Comparison of ENCODE assay signal across 8 cellular contexts in the genomic region with DNA sequence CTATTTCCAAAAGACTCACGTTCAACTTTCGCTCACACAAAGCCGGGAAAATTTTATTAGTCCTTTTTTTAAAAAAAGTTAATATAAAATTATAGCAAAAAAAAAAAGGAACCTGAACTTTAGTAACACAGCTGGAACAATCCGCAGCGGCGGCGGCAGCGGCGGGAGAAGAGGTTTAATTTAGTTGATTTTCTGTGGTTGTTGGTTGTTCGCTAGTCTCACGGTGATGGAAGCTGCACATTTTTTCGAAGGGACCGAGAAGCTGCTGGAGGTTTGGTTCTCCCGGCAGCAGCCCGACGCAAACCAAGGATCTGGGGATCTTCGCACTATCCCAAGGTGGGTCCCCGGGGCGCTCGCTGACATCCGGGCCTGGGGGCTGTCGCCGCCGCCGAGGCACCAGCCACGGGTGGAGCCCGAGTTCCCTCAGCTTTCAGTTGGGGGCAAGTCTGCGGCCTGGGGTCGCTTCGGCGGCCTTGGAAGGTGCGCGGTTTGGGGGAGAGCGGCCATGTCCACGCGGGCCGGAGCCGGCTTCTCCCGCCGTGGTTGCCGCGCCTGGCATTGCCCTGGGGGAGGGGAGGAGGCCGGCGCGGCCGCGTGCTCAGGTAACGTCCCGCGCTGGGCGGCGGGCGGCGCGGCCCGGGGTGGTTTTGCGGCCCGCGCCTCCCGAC. TPM values are rescaled to one million over a fixed set of nuclear protein-coding genes. Genes with fewer than 3 reads are reported as not detected.
DNase-seq lines count a peak whose midpoint lies in the region; ATAC-seq and TF ChIP-seq lines count a peak whose summit lies in the region.

No MANE protein-coding gene starts in this region.

- H2BK5ac ChIP-seq in mesendoderm (ENCODE audit: low read length): no peak overlapping the region

- WGBS in mesendoderm (ENCODE audit: extremely low coverage, insufficient coverage, low lambda C conversion rate): no CpG with 5 or more reads among the region's 60 CpGs

- H3K4me3 ChIP-seq in AG04449 (ENCODE audit: low read depth, low read length) (peak overlapping the region; percentile 85), mesendoderm (ENCODE audit: low read length) (peak overlapping the region; percentile 56)

- H3K27ac ChIP-seq in mesendoderm (ENCODE audit: low read depth, low read length): peak overlapping the region; percentile 13

- H4K5ac ChIP-seq in mesendoderm (ENCODE audit: low read length): no peak overlapping the region

- DNase-seq in AG04449 (ENCODE audit: low read depth, low spot score): no peak
- DNase-seq in activated CD4-positive, CD25-positive, alpha-beta regulatory T cell treated with anti-CD3 and anti-CD28 coated beads, Interleukin-2, amount 50 U/mL, for 72 hours: peak; percentile 68
- DNase-seq in dermis blood vessel endothelial cell: peak; percentile 53
- no peak for DNase-seq in mesendoderm
- peak; percentile 53 for DNase-seq in stimulated activated naive CD4-positive, alpha-beta T cell treated with Interleukin-2 at 50 U/mL for 16 hours (lab: John Stamatoyannopoulos, UW)

- no peak overlapping the region for H2AK5ac ChIP-seq in mesendoderm (ENCODE audit: low read length)

- peak overlapping the region; percentile 95 for H3K9ac ChIP-seq in mesendoderm (ENCODE audit: low read length)

- no peak for TF ChIP-seq CTCF in AG04449 (IDR thresholded peaks at IDR 0.05; ENCODE audit: insufficient read depth, low read length, missing control alignments)

- H3K4me2 ChIP-seq in mesendoderm (ENCODE audit: low read length): peak overlapping the region; percentile 16

- peaks cover 58% of the 10 kb centered on the region for H3K79me2 ChIP-seq in mesendoderm (ENCODE audit: control insufficient read depth, insufficient read depth, low read length)

- H3K23ac ChIP-seq in mesendoderm (ENCODE audit: low read length): peak overlapping the region; percentile 71

- POLR2A ChIA-PET in AG04449 (lab: Yijun Ruan, JAX): interaction anchor here (0.6 to 4.0 kb wide), 35 partner anchors 9 to 1485 kb away, joined by 3 to 48 read pairs (median 5); partner anchors contain the start of genes CDK19, GTF3C6 and RPF2

- H3K4me1 ChIP-seq in mesendoderm (ENCODE audit: control insufficient read depth, low read depth, low read length): peaks cover 2% of the 10 kb centered on the region

- no peak overlapping the region for H2BK120ac ChIP-seq in mesendoderm (ENCODE audit: low read depth, low read length)

- no peak overlapping the region for H2BK15ac ChIP-seq in mesendoderm (replicated peaks; ENCODE audit: low read depth)

- peak overlapping the region; percentile 94 for H3K56ac ChIP-seq in mesendoderm (ENCODE audit: low read length)

- H4K8ac ChIP-seq in mesendoderm (ENCODE audit: low read depth, low read length): no peak overlapping the region

- no peaks in the 10 kb centered on the region for H3K36me3 ChIP-seq in mesendoderm (ENCODE audit: control insufficient read depth, insufficient read depth, low read length)

- CTCF ChIA-PET in AG04449 (lab: Yijun Ruan, JAX): interaction anchor here (0.7 to 1.6 kb wide), 3 partner anchors 8 to 193 kb away, joined by 3 to 15 read pairs (median 3); no protein-coding TSS in a partner anchor

- H3K4ac ChIP-seq in mesendoderm (ENCODE audit: low read depth, low read length): peak overlapping the region; percentile 73

- no peaks in the 10 kb centered on the region for H3K27me3 ChIP-seq in mesendoderm (ENCODE audit: insufficient read depth, low read length, poor library complexity)

- ATAC-seq in GM18907 (IDR thresholded peaks at IDR 0.05; ENCODE audit: unreplicated experiment): peak; percentile 17
- peak; percentile 9 for ATAC-seq in HG03521 (IDR thresholded peaks at IDR 0.05; ENCODE audit: unreplicated experiment)
- ATAC-seq in HG03139 (IDR thresholded peaks at IDR 0.05; ENCODE audit: unreplicated experiment): no peak

- peak overlapping the region; percentile 57 for H3K18ac ChIP-seq in mesendoderm (ENCODE audit: low read length)

- no peaks in the 10 kb centered on the region for H3K79me1 ChIP-seq in mesendoderm (ENCODE audit: low read length)

RNA-seq across cellular contexts. Expression of gene AMD1, which starts 0.4 kb away (rescaled TPM):
- 64.0 and 89.0 TPM in 2 replicates for total RNA-seq in dermis blood vessel endothelial cell
- polyA plus RNA-seq in mesendoderm (2013, experiment 1 of 2): 228 TPM
- polyA plus RNA-seq in mesendoderm (2013, experiment 2 of 2): 227 TPM

RNA-seq across cellular contexts. Expression of gene CDK19, which starts 59.7 kb away (rescaled TPM):
- 9.7 and 10.7 TPM in 2 replicates for total RNA-seq in dermis blood vessel endothelial cell
- 1.9 TPM for polyA plus RNA-seq in mesendoderm (2013, experiment 1 of 2)
- 2.3 TPM for polyA plus RNA-seq in mesendoderm (2013, experiment 2 of 2)

Comparison
In these comparisons a context has a peak if more than half of its experiments do, and no peak if none do; other contexts are left out.
1. DNase-seq: peak in activated CD4-positive, CD25-positive, alpha-beta regulatory T cell treated with anti-CD3 and anti-CD28 coated beads, Interleukin-2, amount 50 U/mL, for 72 hours (single experiment), dermis blood vessel endothelial cell (single experiment) and stimulated activated naive CD4-positive, alpha-beta T cell treated with Interleukin-2 at 50 U/mL for 16 hours (single experiment); none in AG04449 (single experiment) and mesendoderm (single experiment).